Comparison of ENCODE assay signal across 8 cellular contexts in the genomic region with DNA sequence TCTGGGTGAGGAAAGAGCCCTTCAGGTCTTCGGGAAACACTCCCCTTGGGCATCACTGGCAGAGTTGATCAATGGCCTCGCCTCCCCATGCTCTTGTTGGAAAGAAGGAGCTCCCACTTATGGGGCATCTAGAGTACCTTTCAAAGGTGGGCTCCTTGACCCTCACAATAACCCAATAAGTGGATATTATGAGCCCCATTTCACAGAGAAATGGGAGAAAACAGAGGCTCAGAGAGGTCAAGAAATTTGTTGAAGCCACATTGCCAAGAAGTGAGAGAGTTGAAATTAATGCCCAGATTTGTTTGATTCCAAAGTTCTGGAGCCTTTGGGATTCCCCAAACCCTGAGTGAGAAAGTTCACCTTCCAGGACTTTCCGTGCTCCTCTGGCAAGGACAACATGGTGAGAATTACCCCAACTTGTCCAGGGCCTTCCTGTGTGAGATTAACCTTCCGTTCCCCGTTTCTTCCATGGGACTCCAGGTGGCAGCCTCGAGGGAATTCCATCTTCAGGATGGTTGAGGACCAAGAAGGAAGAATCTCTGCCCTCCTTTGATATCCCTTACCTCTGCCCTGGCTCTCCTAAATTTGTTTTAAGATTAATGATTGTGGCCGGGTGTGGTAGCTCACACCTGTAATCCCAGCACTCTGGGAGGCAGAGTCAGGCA. TPM values are rescaled to one million over a fixed set of nuclear protein-coding genes. Genes with fewer than 3 reads are reported as not detected.
DNase-seq lines count a peak whose midpoint lies in the region; ATAC-seq, FAIRE-seq and TF ChIP-seq lines count a peak whose summit lies in the region.

No MANE protein-coding gene starts in this region.

- H3K4me3 ChIP-seq in bronchial epithelial cell (ENCODE audit: low read depth, low read length) = no peak overlapping the region
- no peak overlapping the region for H3K4me3 ChIP-seq in mucosa of rectum (ENCODE audit: low read length in 2 of 2)

- H3K27me3 ChIP-seq in bronchial epithelial cell (ENCODE audit: control insufficient read depth, insufficient read depth, low read length) (no peaks in the 10 kb centered on the region), mucosa of rectum (ENCODE audit: control insufficient read depth in 2 of 2, insufficient read depth in 2 of 2, low read length in 2 of 2) (no peaks in the 10 kb centered on the region)

- H3K9me3 ChIP-seq in mucosa of rectum (ENCODE audit: control insufficient read depth in 2 of 2, low read length in 2 of 2) = no peaks in the 10 kb centered on the region

- peaks cover 46% of the 10 kb centered on the region for H3K4me1 Mint-ChIP-seq in stimulated activated naive CD8-positive, alpha-beta T cell treated with anti-CD3 and anti-CD28 coated beads, Interleukin-15, Interleukin-2, amounts not matched to agents 100 ng/mL and 50 ng/mL, for 24 hours (ENCODE audit: low read depth)

- no peak for DNase-seq in stimulated activated naive CD8-positive, alpha-beta T cell treated with anti-CD3 and anti-CD28 coated beads, Interleukin-15, Interleukin-2, amounts not matched to agents 100 U/mL and 50 U/mL, for 24 hours
- no peak for DNase-seq in bronchial epithelial cell (ENCODE audit: low read depth)
- DNase-seq in HuH-7.5 (ENCODE audit: low spot score) = no peak
- no peak for DNase-seq in posterior vena cava (ENCODE audit: low spot score)

- H3K27ac ChIP-seq in mucosa of rectum (ENCODE audit: low read depth in 2 of 2, low read length in 2 of 2) = peak overlapping the region; percentile 95 to 96

- peaks cover 30% of the 10 kb centered on the region in 2 donors for H3K4me1 ChIP-seq in mucosa of rectum (ENCODE audit: control insufficient read depth in 2 of 2, insufficient read depth in 2 of 2, low read length in 2 of 2)

- no peak for ATAC-seq in stimulated activated naive CD8-positive, alpha-beta T cell treated with anti-CD3 and anti-CD28 coated beads, Interleukin-15, Interleukin-2, amounts not matched to agents 100 U/mL and 50 U/mL, for 24 hours
- ATAC-seq in GM19351 (IDR thresholded peaks at IDR 0.05; ENCODE audit: unreplicated experiment) (no peak), GM18907 (IDR thresholded peaks at IDR 0.05; ENCODE audit: unreplicated experiment) (no peak)

- no peak overlapping the region for H3K4me3 Mint-ChIP-seq in stimulated activated naive CD8-positive, alpha-beta T cell treated with anti-CD3 and anti-CD28 coated beads, Interleukin-15, Interleukin-2, amounts not matched to agents 100 ng/mL and 50 ng/mL, for 24 hours

- H3K36me3 Mint-ChIP-seq in stimulated activated naive CD8-positive, alpha-beta T cell treated with anti-CD3 and anti-CD28 coated beads, Interleukin-15, Interleukin-2, amounts not matched to agents 100 ng/mL and 50 ng/mL, for 24 hours (ENCODE audit: low read depth) = peaks cover 9% of the 10 kb centered on the region

- FAIRE-seq in bronchial epithelial cell (lab: Jason Lieb, UNC) = no peak

- peak overlapping the region; percentile 62 for H3K27ac Mint-ChIP-seq in stimulated activated naive CD8-positive, alpha-beta T cell treated with anti-CD3 and anti-CD28 coated beads, Interleukin-15, Interleukin-2, amounts not matched to agents 100 ng/mL and 50 ng/mL, for 24 hours

- H3K36me3 ChIP-seq in bronchial epithelial cell (ENCODE audit: control insufficient read depth, insufficient read depth, low read length) (no peaks in the 10 kb centered on the region), mucosa of rectum (ENCODE audit: control insufficient read depth in 2 of 2, insufficient read depth in 2 of 2, low read length in 2 of 2) (peaks cover 3 to 11% of the 10 kb centered on the region in 2 donors)

- H3K9ac ChIP-seq in mucosa of rectum (ENCODE audit: low read depth in 1 of 2, low read length in 2 of 2) = peak overlapping the region; percentile 17 to 67

- intact Hi-C loops in posterior vena cava (cut with DNase I) = loop anchor here in 1 of 2 donors (5.0 kb wide), 1 partner anchor 53 kb away; no protein-coding TSS in a partner anchor

- no peaks in the 10 kb centered on the region for H3K27me3 Mint-ChIP-seq in stimulated activated naive CD8-positive, alpha-beta T cell treated with anti-CD3 and anti-CD28 coated beads, Interleukin-15, Interleukin-2, amounts not matched to agents 100 ng/mL and 50 ng/mL, for 24 hours

- TF ChIP-seq CTCF in bronchial epithelial cell (IDR thresholded peaks at IDR 0.05; ENCODE audit: insufficient read depth, low read length, severe bottlenecking) = peak; percentile 36

- H3K9me3 Mint-ChIP-seq in stimulated activated naive CD8-positive, alpha-beta T cell treated with anti-CD3 and anti-CD28 coated beads, Interleukin-15, Interleukin-2, amounts not matched to agents 100 ng/mL and 50 ng/mL, for 24 hours = no peaks in the 10 kb centered on the region

RNA-seq across cellular contexts. Expression of gene CHD4, which starts 7.5 kb away (rescaled TPM):
- total RNA-seq in bronchial epithelial cell (107 and 121 TPM in 2 replicates), posterior vena cava (100 to 1,000 TPM; 160 to 169 TPM)

RNA-seq across cellular contexts. Expression of gene LPAR5, which starts 21.1 kb away (rescaled TPM):
- 2.1 and 4.1 TPM in 2 replicates for total RNA-seq in bronchial epithelial cell
- total RNA-seq in posterior vena cava = 1 to 10 TPM; 2.3 to 3.3 TPM

RNA-seq across cellular contexts. Expression of gene ACRBP, which starts 32.6 kb away (rescaled TPM):
- total RNA-seq in bronchial epithelial cell (under 0.01 and 0.51 TPM in 2 replicates), posterior vena cava (1 to 10 TPM; 1.3 to 2.2 TPM)

RNA-seq across cellular contexts. Expression of gene NOP2, which starts 46.6 kb away (rescaled TPM):
- total RNA-seq in bronchial epithelial cell (26.5 and 33.4 TPM in 2 replicates), posterior vena cava (10 to 100 TPM; 18.6 to 27.1 TPM)

RNA-seq across cellular contexts. Expression of gene ING4, which starts 48.3 kb away (rescaled TPM):
- 15.3 and 22.0 TPM in 2 replicates for total RNA-seq in bronchial epithelial cell
- 10 to 100 TPM; 23.0 to 25.9 TPM for total RNA-seq in posterior vena cava
